ENCODE assay signal across 17 cellular contexts in the genomic region with DNA sequence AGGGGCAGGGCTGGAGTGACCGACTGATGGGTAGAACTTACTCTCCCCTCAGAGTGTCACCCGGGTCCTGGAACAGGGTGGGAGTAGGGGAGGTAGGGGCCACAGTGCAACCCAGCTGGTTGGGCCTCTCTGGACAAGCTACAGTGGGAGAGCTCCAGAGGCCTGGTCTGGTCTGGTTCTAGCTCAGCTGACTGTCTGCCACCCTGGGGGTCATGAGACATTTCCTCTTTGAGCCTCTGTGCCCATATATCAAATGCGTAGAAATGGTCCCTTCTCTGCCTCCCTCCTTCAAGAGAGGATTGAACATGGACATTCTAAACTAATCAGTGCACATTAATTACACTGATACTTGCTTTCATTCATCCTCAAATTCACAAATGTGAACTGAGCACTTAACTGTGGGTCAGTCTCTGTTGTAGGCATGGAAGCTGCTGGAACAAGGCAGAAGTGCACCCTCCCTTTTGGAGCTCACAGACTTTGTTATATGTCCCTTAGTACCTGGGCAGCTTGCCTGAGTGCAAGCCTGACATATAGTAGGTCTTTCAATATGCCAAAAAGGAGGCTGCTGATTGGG. TPM values are rescaled to one million over a fixed set of nuclear protein-coding genes. Genes with fewer than 3 reads are reported as not detected.
A peak's percentile ranks its signal among the peaks of the same experiment; 100 is the strongest.
DNase-seq lines count a peak whose midpoint lies in the region; ATAC-seq, FAIRE-seq and TF ChIP-seq lines count a peak whose summit lies in the region.
"Had no signal": no experiment of that assay in that cellular context is flagged by ENCODE, and none has a peak within 500 bp of the region (broad histone marks: within the 10 kb centered on the region; RNA-seq: fewer than 3 reads in every experiment).

No MANE protein-coding gene starts in this region.

- H3K79me2 ChIP-seq in smooth muscle cell (ENCODE audit: low read depth) = peaks cover 80% of the 10 kb centered on the region

- H3K4me3 Mint-ChIP-seq in Caco-2 (ENCODE audit: unreplicated experiment) (no peak overlapping the region), T-helper 17 cell (no peak overlapping the region)
- no peak overlapping the region for H3K4me3 Mint-ChIP-seq in activated T-cell treated with anti-CD3 and anti-CD28 coated beads, Interleukin-2, amount 50 U/mL, for 72 hours
- H3K4me3 Mint-ChIP-seq: activated naive CD8-positive, alpha-beta T cell treated with anti-CD3 and anti-CD28 coated beads for 36 hours; CD14-positive monocyte; IgD-negative memory B cell; stimulated activated naive CD8-positive, alpha-beta T cell treated with anti-CD3 and anti-CD28 coated beads, Interleukin-15, amount 100 ng/mL, for 72 hours had no signal

- H3K27me3 ChIP-seq in Caco-2 (replicated peaks; ENCODE audit: control insufficient read depth, insufficient read depth, low read length) (no peaks in the 10 kb centered on the region), layer of hippocampus (ENCODE audit: control insufficient read depth, insufficient read depth, low read length) (no peaks in the 10 kb centered on the region), smooth muscle cell (ENCODE audit: low read depth) (no peaks in the 10 kb centered on the region)
- H3K27me3 ChIP-seq: neutrophil had no signal

- BruUV-seq in Caco-2 (replicated peaks; lab: Mats Ljungman, UMichigan) = no TSS peak

- TF ChIP-seq CTCF in Caco-2 (IDR thresholded peaks at IDR 0.05; ENCODE audit: insufficient read depth in 1 of 2, low read depth in 1 of 2, low read length in 1 of 2, severe bottlenecking in 1 of 2, unreplicated experiment in 1 of 2) = no peak
- no peak for TF ChIP-seq CTCF in smooth muscle cell (IDR thresholded peaks at IDR 0.05; ENCODE audit: borderline replicate concordance, insufficient read depth, poor library complexity, severe bottlenecking)

- H3K9ac ChIP-seq in smooth muscle cell (ENCODE audit: low read depth) = peak overlapping the region; percentile 51

- peaks cover 42% of the 10 kb centered on the region for H3K36me3 Mint-ChIP-seq in Caco-2 (ENCODE audit: insufficient read depth, unreplicated experiment)
- H3K36me3 Mint-ChIP-seq in T-helper 17 cell (ENCODE audit: low read depth) = no peaks in the 10 kb centered on the region
- no peaks in the 10 kb centered on the region for H3K36me3 Mint-ChIP-seq in activated T-cell treated with anti-CD3 and anti-CD28 coated beads, Interleukin-2, amount 50 U/mL, for 72 hours (ENCODE audit: insufficient read depth in 2 of 2)
- H3K36me3 Mint-ChIP-seq: activated naive CD8-positive, alpha-beta T cell treated with anti-CD3 and anti-CD28 coated beads for 36 hours; CD14-positive monocyte; IgD-negative memory B cell had no signal

- peaks cover 38% of the 10 kb centered on the region for H3F3A ChIP-seq in smooth muscle cell (ENCODE audit: low read depth)

- H3K36me3 ChIP-seq in Caco-2 (ENCODE audit: control insufficient read depth, insufficient read depth, low read length) (peaks cover 4% of the 10 kb centered on the region), smooth muscle cell (ENCODE audit: low read depth) (no peaks in the 10 kb centered on the region)
- H3K36me3 ChIP-seq: neutrophil had no signal

- H3K4me3 ChIP-seq in Caco-2 (ENCODE audit: low read depth, low read length) = no peak overlapping the region
- H3K4me3 ChIP-seq in smooth muscle cell = no peak overlapping the region

- DNase-seq in Caco-2 (no peak), T-helper 17 cell (no peak), smooth muscle cell (lab: John Stamatoyannopoulos, UW; ENCODE audit: unreplicated experiment) (no peak), HT-29 (ENCODE audit: low spot score) (no peak), frontal cortex (ENCODE audit: low spot score in 2 of 2) (no peak), ureter (ENCODE audit: low spot score) (no peak)
- no peak for DNase-seq in activated T-cell treated with anti-CD3 and anti-CD28 coated beads, Interleukin-2, amount 50 U/mL, for 72 hours
- DNase-seq: activated CD8-positive, alpha-beta memory T cell treated with anti-CD3 and anti-CD28 coated beads for 24 hours; activated naive CD8-positive, alpha-beta T cell treated with anti-CD3 and anti-CD28 coated beads for 36 hours; NCI-H187; stimulated activated CD4-positive, alpha-beta T cell treated with anti-CD3 and anti-CD28 coated beads, Interleukin-4, amount 100 ng/mL, for 1 hour; stimulated activated naive CD8-positive, alpha-beta T cell treated with anti-CD3 and anti-CD28 coated beads, Interleukin-15, amount 100 ng/mL, for 72 hours had no signal

- H3K27me3 Mint-ChIP-seq in Caco-2 (ENCODE audit: insufficient read depth, unreplicated experiment) = no peaks in the 10 kb centered on the region
- H3K27me3 Mint-ChIP-seq in T-helper 17 cell = peaks cover 5% of the 10 kb centered on the region
- H3K27me3 Mint-ChIP-seq in activated T-cell treated with anti-CD3 and anti-CD28 coated beads, Interleukin-2, amount 50 U/mL, for 72 hours (ENCODE audit: low read depth) = no peaks in the 10 kb centered on the region
- H3K27me3 Mint-ChIP-seq: activated naive CD8-positive, alpha-beta T cell treated with anti-CD3 and anti-CD28 coated beads for 36 hours had no signal

- H3K4me1 ChIP-seq in Caco-2 (peaks cover 62% of the 10 kb centered on the region), smooth muscle cell (ENCODE audit: low read depth) (peaks cover 56% of the 10 kb centered on the region)

- H3K9me3 Mint-ChIP-seq in Caco-2 (ENCODE audit: unreplicated experiment) = no peaks in the 10 kb centered on the region
- no peaks in the 10 kb centered on the region for H3K9me3 Mint-ChIP-seq in activated T-cell treated with anti-CD3 and anti-CD28 coated beads, Interleukin-2, amount 50 U/mL, for 72 hours
- H3K9me3 Mint-ChIP-seq: activated naive CD8-positive, alpha-beta T cell treated with anti-CD3 and anti-CD28 coated beads for 36 hours; IgD-negative memory B cell; stimulated activated naive CD8-positive, alpha-beta T cell treated with anti-CD3 and anti-CD28 coated beads, Interleukin-15, amount 100 ng/mL, for 72 hours had no signal

- CTCF ChIA-PET in Caco-2 (lab: Charles Lee) = interaction anchor here (2.1 to 7.0 kb wide), 4 partner anchors 14 to 35 kb away, joined by 5 to 285 read pairs (median 38); partner anchors contain the start of gene ARHGEF17

- WGBS in smooth muscle cell (ENCODE audit: low lambda C conversion rate) = 81% methylated on average over 3 of the region's 3 CpGs

- no peak for ATAC-seq in T-helper 17 cell
- ATAC-seq in activated T-cell treated with anti-CD3 and anti-CD28 coated beads, Interleukin-2, amount 50 U/mL, for 72 hours (replicated peaks in 1 of 2) = no peak
- ATAC-seq: stimulated activated naive CD8-positive, alpha-beta T cell treated with anti-CD3 and anti-CD28 coated beads, Interleukin-15, amount 100 ng/mL, for 72 hours had no signal

- H3K27ac ChIP-seq in layer of hippocampus (ENCODE audit: low read depth, low read length) (peak overlapping the region; percentile 60), smooth muscle cell (ENCODE audit: low read depth) (peak overlapping the region; percentile 81)
- H3K27ac ChIP-seq: neutrophil had no signal

- intact Hi-C loops in Caco-2 (cut with micrococcal nuclease; ENCODE audit: unreplicated experiment) = no loop called here

- H3K4me2 ChIP-seq in smooth muscle cell = peak overlapping the region; percentile 81

- H3K4me1 Mint-ChIP-seq in Caco-2 (ENCODE audit: low read depth, unreplicated experiment) (peaks cover 49% of the 10 kb centered on the region), T-helper 17 cell (peaks cover 2% of the 10 kb centered on the region)
- H3K4me1 Mint-ChIP-seq in activated T-cell treated with anti-CD3 and anti-CD28 coated beads, Interleukin-2, amount 50 U/mL, for 72 hours (ENCODE audit: low read depth) = no peaks in the 10 kb centered on the region
- H3K4me1 Mint-ChIP-seq: IgD-negative memory B cell; stimulated activated naive CD8-positive, alpha-beta T cell treated with anti-CD3 and anti-CD28 coated beads, Interleukin-15, amount 100 ng/mL, for 72 hours had no signal

- H2AFZ ChIP-seq in smooth muscle cell (ENCODE audit: low read depth) = no peak overlapping the region

- H3K9me3 ChIP-seq in Caco-2 (no peaks in the 10 kb centered on the region), T-helper 17 cell (ENCODE audit: control insufficient read depth, low read length, poor library complexity, severe bottlenecking) (no peaks in the 10 kb centered on the region), smooth muscle cell (replicated peaks; ENCODE audit: low read depth) (no peaks in the 10 kb centered on the region)
- H3K9me3 ChIP-seq: neutrophil had no signal

- H3K27ac Mint-ChIP-seq in Caco-2 (ENCODE audit: unreplicated experiment) = peak overlapping the region; percentile 19
- H3K27ac Mint-ChIP-seq in T-helper 17 cell = peak overlapping the region; percentile 39
- no peak overlapping the region for H3K27ac Mint-ChIP-seq in activated T-cell treated with anti-CD3 and anti-CD28 coated beads, Interleukin-2, amount 50 U/mL, for 72 hours
- H3K27ac Mint-ChIP-seq: activated naive CD8-positive, alpha-beta T cell treated with anti-CD3 and anti-CD28 coated beads for 36 hours had no signal

- no peak for FAIRE-seq in frontal cortex (lab: Jason Lieb, UNC)
- FAIRE-seq: H1 had no signal

- POLR2A ChIA-PET in Caco-2 (lab: Charles Lee) = interaction anchor here (0.6 kb wide), 1 partner anchor 104 kb away, joined by 3 read pairs; no protein-coding TSS in a partner anchor

- H4K20me1 ChIP-seq in smooth muscle cell (ENCODE audit: low read depth) = peaks cover 67% of the 10 kb centered on the region

RNA-seq across cellular contexts. Expression of gene ARHGEF17, which starts 25.6 kb away (rescaled TPM):
- 77.9 and 78.1 TPM in 2 replicates for total RNA-seq in Caco-2 (2022)
- under 1 TPM in 1 of 2 donors, not detected in 1; 0.17 TPM for total RNA-seq in T-helper 17 cell
- total RNA-seq in smooth muscle cell = 18.0 and 18.5 TPM in 2 replicates
- 27.4 and 27.8 TPM in 2 replicates for polyA plus RNA-seq in smooth muscle cell
- total RNA-seq in HT-29 (2014; rRNA removed; shearing (Covaris generic)) = 31.9 and 33.1 TPM in 2 replicates
- total RNA-seq in frontal cortex = 16.3 TPM
- 71.5 TPM for total RNA-seq in ureter
- under 1 TPM; 0.05 to 0.07 TPM for total RNA-seq in activated T-cell treated with anti-CD3 and anti-CD28 coated beads, Interleukin-2, amount 50 U/mL, for 72 hours
- polyA plus RNA-seq: IgD-negative memory B cell had no signal

RNA-seq across cellular contexts. Expression of gene RELT, which starts 42.5 kb away (rescaled TPM):
- total RNA-seq in Caco-2 (2022) (11.7 and 12.7 TPM in 2 replicates), T-helper 17 cell (100 to 1,000 TPM; 139 to 169 TPM), smooth muscle cell (4.3 and 4.8 TPM in 2 replicates), frontal cortex (2.0 TPM), ureter (3.6 TPM)
- polyA plus RNA-seq in smooth muscle cell = 5.5 and 9.4 TPM in 2 replicates
- total RNA-seq in HT-29 (2014; rRNA removed; shearing (Covaris generic)) = 20.9 and 21.5 TPM in 2 replicates
- total RNA-seq in activated T-cell treated with anti-CD3 and anti-CD28 coated beads, Interleukin-2, amount 50 U/mL, for 72 hours = 10 to 100 TPM; 17.3 to 19.6 TPM

Comparison
In these comparisons a context has a peak if more than half of its experiments do, and no peak if none do; other contexts are left out.
1. RNA of gene ARHGEF17, which starts 25.6 kb away (total RNA-seq): 77.9 to 78.1 TPM in Caco-2, 71.5 TPM in ureter (single experiment), 31.9 to 33.1 TPM in HT-29, 18.0 to 18.5 TPM in smooth muscle cell and 16.3 TPM in frontal cortex (single experiment); 0.17 TPM in T-helper 17 cell and 0.05 to 0.07 TPM in activated T-cell treated with anti-CD3 and anti-CD28 coated beads, Interleukin-2, amount 50 U/mL, for 72 hours; every median in the first group is over 10 times any median in the second.